Comparison of ENCODE assay signal across 8 cellular contexts in genomic region chr1:67307251-67308060, GRCh38.
DNase-seq lines count a peak whose midpoint lies in the region; ATAC-seq lines count a peak whose summit lies in the region.

Gene IL12RB2, plus strand, starts transcription at chr1:67307873. Its CDS starts 12,496 bp downstream, at chr1:67320369.

- no peaks in the 10 kb centered on the region for H3K36me3 ChIP-seq in iPS DF 6.9 (ENCODE audit: control insufficient read depth, insufficient read depth, low read length)

- no peak within 1 kb of the TSS for H3K27ac ChIP-seq in iPS DF 6.9 (ENCODE audit: low read length)

- DNase-seq in AG20443 (ENCODE audit: low spot score) (peak; percentile 34), NCI-H526 treated with DMSO at 0.1 percent for 48 hours (lab: John Stamatoyannopoulos, UW) (peak; percentile 58), activated gamma-delta T cell treated with Interleukin-2 at 50 U/mL for 16 hours (peak; percentile 37), iPS DF 6.9 (ENCODE audit: low read depth, low spot score) (no peak), NCI-H1048 (lab: John Stamatoyannopoulos, UW) (no peak)
- peak; percentile 53 for DNase-seq in stimulated activated CD4-positive, alpha-beta T cell treated with anti-CD3 and anti-CD28 coated beads, Interleukin-12 subunit alpha, Interleukin-12 subunit beta, amount 100 ng/mL, for 4 hours

- no peaks in the 10 kb centered on the region for H3K9me3 ChIP-seq in iPS DF 6.9 (ENCODE audit: control insufficient read depth, insufficient read depth, low read length)

- H3K27me3 ChIP-seq in iPS DF 6.9 (ENCODE audit: control insufficient read depth, insufficient read depth, low read length): peaks cover 13% of the 10 kb centered on the region

- peak within 1 kb of the TSS; percentile 60 for H3K4me3 ChIP-seq in iPS DF 6.9 (ENCODE audit: low read length)

- H3K4me1 ChIP-seq in iPS DF 6.9 (ENCODE audit: control insufficient read depth, insufficient read depth, low read length): peaks cover 2% of the 10 kb centered on the region; the same call in 1 of the 2 replicates

- peak; percentile 73 for ATAC-seq in GM21576 (IDR thresholded peaks at IDR 0.05; ENCODE audit: unreplicated experiment)
- ATAC-seq in GM19467 (IDR thresholded peaks at IDR 0.05; ENCODE audit: unreplicated experiment): no peak

- no CpG with 5 or more reads among the region's 75 CpGs for WGBS in iPS DF 6.9 (ENCODE audit: insufficient coverage, insufficient read length)

Comparison
In these comparisons a context has a peak if more than half of its experiments do, and no peak if none do; other contexts are left out.
1. DNase-seq: peak in AG20443 (single experiment), NCI-H526 treated with DMSO at 0.1 percent for 48 hours (single experiment), activated gamma-delta T cell treated with Interleukin-2 at 50 U/mL for 16 hours (single experiment) and stimulated activated CD4-positive, alpha-beta T cell treated with anti-CD3 and anti-CD28 coated beads, Interleukin-12 subunit alpha, Interleukin-12 subunit beta, amount 100 ng/mL, for 4 hours (single experiment); none in iPS DF 6.9 (single experiment) and NCI-H1048 (single experiment).